ENCODE assay signal across 8 cellular contexts in genomic region chr10:132452651-132453469, GRCh38. TPM values are rescaled to one million over a fixed set of nuclear protein-coding genes. Genes with fewer than 3 reads are reported as not detected.
DNase-seq lines count a peak whose midpoint lies in the region; ATAC-seq and TF ChIP-seq lines count a peak whose summit lies in the region.

No MANE protein-coding gene starts in this region.

- DNase-seq in 8988T (peak; percentile 98), NCI-H2171 treated with DMSO at 0.1 percent for 48 hours (lab: John Stamatoyannopoulos, UW) (peak; percentile 41), chondrocyte (ENCODE audit: low spot score) (peak; percentile 74)
- DNase-seq in activated CD4-positive, alpha-beta T cell treated with anti-CD3 and anti-CD28 coated beads for 24 hours (ENCODE audit: low read depth in 2 of 2): peak; percentile 81 to 87
- DNase-seq in stimulated activated CD4-positive, alpha-beta T cell treated with anti-CD3 and anti-CD28 coated beads, Interleukin-4, amount 100 ng/mL, for 1 hour: peak; percentile 91

- peak overlapping the region in 1 of 2 donors; percentile 13 for H3K27ac ChIP-seq in liver (ENCODE audit: low read depth in 1 of 2, low read length in 2 of 2)

- H3K9me3 Mint-ChIP-seq in chondrocyte (ENCODE audit: low read depth): no peaks in the 10 kb centered on the region

- WGBS in liver: 7% methylated on average over 45 of the region's 45 CpGs

- H3K9me3 ChIP-seq in liver (ENCODE audit: control insufficient read depth in 4 of 4, low read length in 3 of 4): no peaks in the 10 kb centered on the region

- no peaks in the 10 kb centered on the region for H3K27me3 ChIP-seq in liver (ENCODE audit: control insufficient read depth in 4 of 4, insufficient read depth in 4 of 4, low read length in 3 of 4)

- no peak overlapping the region for H3K27ac Mint-ChIP-seq in chondrocyte (ENCODE audit: unreplicated experiment)

- no peak overlapping the region for H3K4me3 Mint-ChIP-seq in chondrocyte (ENCODE audit: unreplicated experiment)

- TF ChIP-seq RAD21 in liver (IDR thresholded peaks at IDR 0.05): peak; percentile 86 to 89

- TF ChIP-seq CTCF in chondrocyte (IDR thresholded peaks at IDR 0.05) (peak; percentile 99), liver (IDR thresholded peaks at IDR 0.05; ENCODE audit: low read depth, low read length, missing input control) (peak; percentile 88)

- peaks cover 4% of the 10 kb centered on the region for H3K4me1 Mint-ChIP-seq in chondrocyte (ENCODE audit: low read depth)

- H3K4me3 ChIP-seq in liver (ENCODE audit: low read depth in 1 of 3, low read length in 3 of 3): peak overlapping the region in 1 of 3 donors; percentile 17

- peak; percentile 69 for ATAC-seq in GM18505 (IDR thresholded peaks at IDR 0.05; ENCODE audit: unreplicated experiment)
- peak; percentile 60 for ATAC-seq in HG02981 (IDR thresholded peaks at IDR 0.05; ENCODE audit: unreplicated experiment)

- no peak for TF ChIP-seq POLR2A in GM18505 (IDR thresholded peaks at IDR 0.05; ENCODE audit: borderline replicate concordance, extremely low read depth, insufficient read depth, insufficient read length)

- H3K36me3 ChIP-seq in liver (ENCODE audit: control insufficient read depth in 4 of 4, insufficient read depth in 3 of 4, low read depth in 1 of 4, low read length in 3 of 4): no peaks in the 10 kb centered on the region

- no peaks in the 10 kb centered on the region for H3K36me3 Mint-ChIP-seq in chondrocyte (ENCODE audit: low read depth)

- no peak overlapping the region for H3K9ac ChIP-seq in liver (ENCODE audit: low read depth in 1 of 2, low read length in 2 of 2)

- H3K4me1 ChIP-seq in liver (ENCODE audit: control insufficient read depth in 4 of 4, insufficient read depth in 4 of 4, low read length in 3 of 4): peaks cover 10 to 22% (median 16%) of the 10 kb centered on the region in 4 donors

- H3K27me3 Mint-ChIP-seq in chondrocyte (ENCODE audit: low read depth): no peaks in the 10 kb centered on the region

TF ChIP-seq in liver, 16 proteins besides CTCF, POLR2A, EP300 and RAD21:
- TF ChIP-seq FOXA2 (IDR thresholded peaks at IDR 0.05) (no peak), GABPA (IDR thresholded peaks at IDR 0.05 in 1 of 2, conservative IDR thresholded peaks at IDR 0.05 in 1 of 2) (peak in 1 of 2 donors; percentile 73)

RNA-seq across cellular contexts. Expression of gene PWWP2B, which starts 55.9 kb away (rescaled TPM):
- total RNA-seq in chondrocyte (9.9 to 13.9 TPM (median 13.2 TPM) in 3 replicates), liver (1 to 10 TPM; 3.2 to 4.1 TPM)
- 1 to 10 TPM in 1 of 2 donors, under 1 TPM in 1; 0.75 to 4.2 TPM for polyA plus RNA-seq in liver

Comparison
In these comparisons a context has a peak if more than half of its experiments do, and no peak if none do; other contexts are left out.
1. DNase-seq: peak in every context shown above with its lines; median percentile 98 in 8988T; 91 in stimulated activated CD4-positive, alpha-beta T cell treated with anti-CD3 and anti-CD28 coated beads, Interleukin-4, amount 100 ng/mL, for 1 hour; 84 in activated CD4-positive, alpha-beta T cell treated with anti-CD3 and anti-CD28 coated beads for 24 hours; 74 in chondrocyte; 41 in NCI-H2171 treated with DMSO at 0.1 percent for 48 hours.